In the genomic region with DNA sequence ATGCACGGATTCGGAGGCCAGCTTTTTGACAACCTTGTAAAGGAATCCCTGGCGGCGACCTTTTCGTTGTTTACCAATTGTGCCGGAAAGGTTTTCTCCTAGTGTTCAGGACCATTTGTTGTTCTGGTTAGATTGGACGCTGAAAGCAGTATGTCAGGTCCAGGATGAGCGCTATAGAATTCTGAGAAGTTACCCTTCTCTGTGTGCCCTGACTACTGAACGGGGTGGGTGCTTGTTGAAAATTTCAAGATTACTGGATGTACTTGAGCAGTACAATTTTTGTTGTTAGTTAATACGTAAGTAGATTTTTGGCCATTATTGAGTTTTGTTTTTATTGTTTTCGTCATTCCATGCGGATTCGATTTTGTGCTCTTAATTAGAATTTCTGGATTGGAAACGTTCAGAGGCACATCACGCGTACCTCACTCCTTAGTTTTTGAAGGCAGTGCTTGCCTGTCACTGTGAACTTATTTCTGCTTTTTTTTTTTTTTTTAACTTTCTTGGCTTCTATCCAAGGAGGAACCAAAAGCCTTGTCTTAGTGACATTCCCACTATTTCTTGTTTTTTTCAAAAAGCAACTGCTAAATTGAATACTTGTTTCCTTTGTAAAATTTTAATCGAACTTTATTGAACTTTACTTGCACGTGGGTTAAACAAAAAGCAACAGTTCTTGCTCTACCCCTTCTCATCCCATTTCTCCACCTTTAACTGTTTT, we compare ENCODE assay signal across 8 cellular contexts. TPM values are rescaled to one million over a fixed set of nuclear protein-coding genes. Genes with fewer than 3 reads are reported as not detected.
DNase-seq lines count a peak whose midpoint lies in the region; ATAC-seq, FAIRE-seq and TF ChIP-seq lines count a peak whose summit lies in the region.

No MANE protein-coding gene starts in this region.

- intact Hi-C loops in HepG2 (cut with micrococcal nuclease; ENCODE audit: unreplicated experiment) (loop anchor here (2.0 to 5.0 kb wide), 4 partner anchors 35 to 592 kb away; a partner anchor contains a TSS), tibial artery (cut with DNase I; ENCODE audit: low total_unique reads) (loop anchor here (5.0 kb wide), 2 partner anchors 177 to 592 kb away; a partner anchor contains a TSS)

- no peak for ATAC-seq in stimulated activated naive CD8-positive, alpha-beta T cell treated with anti-CD3 and anti-CD28 coated beads, Interleukin-15, Interleukin-2, amounts not matched to agents 100 U/mL and 50 U/mL, for 24 hours
- ATAC-seq in HepG2 = no peak

- peaks cover 22% of the 10 kb centered on the region for H4K20me1 ChIP-seq in HepG2 (ENCODE audit: insufficient read depth, low read length)

- peak overlapping the region; percentile 95 for H3K4me3 ChIP-seq in HUES64 (ENCODE audit: low read length)
- H3K4me3 ChIP-seq in HepG2 (replicated peaks in 1 of 3; ENCODE audit: insufficient read depth in 1 of 3, low read depth in 2 of 3, low read length in 3 of 3) = peak overlapping the region; percentile 79 to 88 (median 81)
- H3K4me3 ChIP-seq in tibial artery = peak overlapping the region; percentile 88 to 98

- H3K27ac ChIP-seq in HUES64 (ENCODE audit: low read depth, low read length) (peak overlapping the region; percentile 98), HepG2 (ENCODE audit: extremely low read length, insufficient read depth, low read length) (peak overlapping the region; percentile 88), tibial artery (peak overlapping the region; percentile 95 to 99)

- in situ Hi-C loops in HepG2 (cut with HindIII; ENCODE audit: extremely low pct_ligation_motif_present, low pct_unique_long_range_greater_than_20kb) = no loop called here

- H3K9me3 ChIP-seq in HUES64 (ENCODE audit: insufficient read depth, low read depth, low read length) (no peaks in the 10 kb centered on the region), HepG2 (ENCODE audit: low read length) (no peaks in the 10 kb centered on the region), tibial artery (no peaks in the 10 kb centered on the region)

- peaks cover 6% of the 10 kb centered on the region for H3K36me3 ChIP-seq in HUES64 (ENCODE audit: insufficient read depth, low read length)
- peaks cover 1 to 8% of the 10 kb centered on the region in 2 experiments; a peak in 2 of 5 replicates for H3K36me3 ChIP-seq in HepG2 (replicated peaks in 1 of 2; ENCODE audit: control insufficient read depth in 1 of 2, insufficient read depth in 2 of 2, low read length in 2 of 2)
- H3K36me3 ChIP-seq in tibial artery = no peaks in the 10 kb centered on the region

- H3K27me3 ChIP-seq in HUES64 (ENCODE audit: insufficient read depth, low read length) (no peaks in the 10 kb centered on the region), HepG2 (ENCODE audit: control insufficient read depth in 1 of 2, insufficient read depth in 2 of 2, low read length in 2 of 2) (no peaks in the 10 kb centered on the region; a peak in 1 of 5 replicates), tibial artery (no peaks in the 10 kb centered on the region)

- BruUV-seq in HepG2 (replicated peaks; lab: Mats Ljungman, UMichigan) = no TSS peak

- H3K4me1 ChIP-seq in HUES64 (ENCODE audit: insufficient read depth, low read length) (peaks cover 6% of the 10 kb centered on the region; the same call in 1 of the 2 replicates), HepG2 (ENCODE audit: insufficient read depth, low read length) (peaks cover 46% of the 10 kb centered on the region), tibial artery (peaks cover 0 to 19% (median 5%) of the 10 kb centered on the region in 4 donors)

- H3K9me3 Mint-ChIP-seq in stimulated activated naive CD8-positive, alpha-beta T cell treated with anti-CD3 and anti-CD28 coated beads, Interleukin-15, Interleukin-2, amounts not matched to agents 100 ng/mL and 50 ng/mL, for 24 hours = no peaks in the 10 kb centered on the region
- peaks cover 0 to 8% (median 2%) of the 10 kb centered on the region in 5 experiments for H3K9me3 Mint-ChIP-seq in brain

- DNase-seq in stimulated activated naive CD8-positive, alpha-beta T cell treated with anti-CD3 and anti-CD28 coated beads, Interleukin-15, Interleukin-2, amounts not matched to agents 100 U/mL and 50 U/mL, for 24 hours = no peak
- DNase-seq in HepG2 (ENCODE audit: low spot score) (no peak), tibial artery (no peak), germinal center (ENCODE audit: low spot score) (no peak)
- DNase-seq in stimulated activated CD4-positive, alpha-beta T cell treated with anti-CD3 and anti-CD28 coated beads, Interleukin-15, amount 100 ng/mL, for 24 hours = no peak

- H3K9ac ChIP-seq in HUES64 (ENCODE audit: low read depth, low read length) (peak overlapping the region; percentile 99), HepG2 (ENCODE audit: insufficient read depth, low read depth, low read length) (peak overlapping the region; percentile 92)

- no peak for TF ChIP-seq POLR2A in HepG2 (IDR thresholded peaks at IDR 0.05; ENCODE audit: insufficient read depth in 1 of 2, low read depth in 2 of 2, low read length in 2 of 2)

- H3K27ac Mint-ChIP-seq in stimulated activated naive CD8-positive, alpha-beta T cell treated with anti-CD3 and anti-CD28 coated beads, Interleukin-15, Interleukin-2, amounts not matched to agents 100 ng/mL and 50 ng/mL, for 24 hours = peak overlapping the region; percentile 98
- H3K27ac Mint-ChIP-seq in brain = peak overlapping the region; percentile 92 to 100 (median 99)

- TF ChIP-seq EP300 in HepG2 (IDR thresholded peaks at IDR 0.05; ENCODE audit: low read depth in 2 of 2, low read length in 2 of 2) (no peak; a peak in 1 of 4 replicates), HepG2 (CRISPR knock-in tag; IDR thresholded peaks at IDR 0.05; ENCODE audit: borderline replicate concordance) (no peak)

- peak overlapping the region; percentile 93 for H3K4me3 Mint-ChIP-seq in stimulated activated naive CD8-positive, alpha-beta T cell treated with anti-CD3 and anti-CD28 coated beads, Interleukin-15, Interleukin-2, amounts not matched to agents 100 ng/mL and 50 ng/mL, for 24 hours
- H3K4me3 Mint-ChIP-seq in brain = peak overlapping the region; percentile 91 to 99 (median 94)

- peak overlapping the region; percentile 96 for H3K4me2 ChIP-seq in HepG2 (ENCODE audit: low read depth, low read length)

- 5% methylated on average over 18 of the region's 18 CpGs for WGBS in HUES64
- WGBS in HepG2 (ENCODE audit: low lambda C conversion rate) = 4% methylated on average over 18 of the region's 18 CpGs

- peaks cover 50% of the 10 kb centered on the region for H3K79me2 ChIP-seq in HepG2 (ENCODE audit: insufficient read depth, low read length)

- no peak overlapping the region for H2AFZ ChIP-seq in HepG2 (ENCODE audit: low read length)

- H3K36me3 Mint-ChIP-seq in stimulated activated naive CD8-positive, alpha-beta T cell treated with anti-CD3 and anti-CD28 coated beads, Interleukin-15, Interleukin-2, amounts not matched to agents 100 ng/mL and 50 ng/mL, for 24 hours (ENCODE audit: low read depth) = peaks cover 28% of the 10 kb centered on the region
- H3K36me3 Mint-ChIP-seq in brain = peaks cover 19% of the 10 kb centered on the region

- no peak for TF ChIP-seq CTCF in brain (conservative IDR thresholded peaks at IDR 0.05)
- TF ChIP-seq CTCF in HepG2 (CRISPR knock-in tag; IDR thresholded peaks at IDR 0.05) = no peak
- TF ChIP-seq CTCF in tibial artery (IDR thresholded peaks at IDR 0.05) = no peak

- CTCF ChIA-PET in HepG2 (lab: Yijun Ruan, JAX; ENCODE audit: low intra/inter-chr PET ratio, low total read pairs) = no interaction called here

- no peaks in the 10 kb centered on the region for H3K27me3 Mint-ChIP-seq in stimulated activated naive CD8-positive, alpha-beta T cell treated with anti-CD3 and anti-CD28 coated beads, Interleukin-15, Interleukin-2, amounts not matched to agents 100 ng/mL and 50 ng/mL, for 24 hours
- peaks cover 18% of the 10 kb centered on the region for H3K27me3 Mint-ChIP-seq in brain

- TF ChIP-seq RAD21 in HepG2 (CRISPR knock-in tag; IDR thresholded peaks at IDR 0.05) = no peak; the same call in 1 of the 2 replicates

- H3K4me1 Mint-ChIP-seq in stimulated activated naive CD8-positive, alpha-beta T cell treated with anti-CD3 and anti-CD28 coated beads, Interleukin-15, Interleukin-2, amounts not matched to agents 100 ng/mL and 50 ng/mL, for 24 hours (ENCODE audit: low read depth) = peaks cover 41% of the 10 kb centered on the region
- peaks cover 35% of the 10 kb centered on the region for H3K4me1 Mint-ChIP-seq in brain

- no peak for FAIRE-seq in HepG2 (lab: Jason Lieb, UNC)

- POLR2A ChIA-PET in HepG2 (lab: Yijun Ruan, JAX) = interaction anchor here (0.7 to 2.3 kb wide), 15 partner anchors 8 to 179 kb away, joined by 3 to 18 read pairs (median 6); a partner anchor contains a TSS

TF ChIP-seq in HepG2, 621 proteins besides CTCF, POLR2A, EP300 and RAD21 (continues in another document):
- peak; percentile 66 for TF ChIP-seq KDM5A (IDR thresholded peaks at IDR 0.05; ENCODE audit: borderline replicate concordance, low read length)

RNA-seq across cellular contexts. Expression of a gene that starts 0.9 kb away (rescaled TPM):
- polyA plus RNA-seq in HUES64 (2013, experiment 1 of 2) = 121 TPM
- polyA plus RNA-seq in HUES64 (2013, experiment 2 of 2) = 116 TPM
- polyA plus RNA-seq in brain (ENCODE audit: insufficient read depth, low read depth, low replicate concordance) (38.3 TPM), HepG2 (2011; rRNA removed) (72.1 and 90.3 TPM in 2 replicates)
- 171 and 256 TPM in 2 replicates for total RNA-seq in HepG2 (2016; rRNA removed; fragmentation: Illumina TruSeq; extraction: Trizol)
- 45.6 and 51.1 TPM in 2 replicates for total RNA-seq in HepG2 (2016; cell fraction: cytosol; rRNA removed; fragmentation: Illumina TruSeq; extraction: Trizol; ENCODE audit: low read depth)
- total RNA-seq in HepG2 (2016; cell fraction: insoluble cytoplasmic fraction; rRNA removed; fragmentation: Illumina TruSeq; extraction: Trizol) = 169 and 245 TPM in 2 replicates
- 82.9 and 105 TPM in 2 replicates for total RNA-seq in HepG2 (2016; cell fraction: membrane; rRNA removed; fragmentation: Illumina TruSeq; extraction: Trizol)
- total RNA-seq in HepG2 (2016; cell fraction: nucleus; rRNA removed; fragmentation: Illumina TruSeq; extraction: Trizol) = 118 and 127 TPM in 2 replicates
- 47.0 and 59.7 TPM in 2 replicates for polyA plus RNA-seq in HepG2 (2011; cell fraction: cytosol; rRNA removed)
- polyA plus RNA-seq in HepG2 (2011; cell fraction: nucleus; rRNA removed) = 59.5 and 68.9 TPM in 2 replicates
- 84.6 and 86.2 TPM in 2 replicates for polyA plus RNA-seq in HepG2 (2012)
- polyA plus RNA-seq in HepG2 (2016; cell fraction: cytosol; fragmentation: Illumina TruSeq; extraction: Trizol; ENCODE audit: low read depth) = 10.5 and 11.9 TPM in 2 replicates
- polyA plus RNA-seq in HepG2 (2016; cell fraction: insoluble cytoplasmic fraction; fragmentation: Illumina TruSeq; extraction: Trizol; ENCODE audit: low read depth) = 147 and 153 TPM in 2 replicates
- 23.2 and 29.4 TPM in 2 replicates for polyA plus RNA-seq in HepG2 (2016; cell fraction: membrane; fragmentation: Illumina TruSeq; extraction: Trizol; ENCODE audit: low read depth)
- polyA plus RNA-seq in HepG2 (2016; cell fraction: nucleus; fragmentation: Illumina TruSeq; extraction: Trizol; ENCODE audit: insufficient read depth, low read depth) = 96.3 and 98.6 TPM in 2 replicates
- 14.6 and 43.6 TPM in 2 replicates for polyA minus RNA-seq in HepG2 (2011; rRNA and poly(A)+ RNA removed; ENCODE audit: low replicate concordance)
- 68.8 and 71.0 TPM in 2 replicates for polyA minus RNA-seq in HepG2 (2011; cell fraction: cytosol; rRNA and poly(A)+ RNA removed)
- polyA minus RNA-seq in HepG2 (2011; cell fraction: nucleus; rRNA and poly(A)+ RNA removed) = 98.6 and 107 TPM in 2 replicates
